ENCODE assay signal across 9 cellular contexts in the genomic region with DNA sequence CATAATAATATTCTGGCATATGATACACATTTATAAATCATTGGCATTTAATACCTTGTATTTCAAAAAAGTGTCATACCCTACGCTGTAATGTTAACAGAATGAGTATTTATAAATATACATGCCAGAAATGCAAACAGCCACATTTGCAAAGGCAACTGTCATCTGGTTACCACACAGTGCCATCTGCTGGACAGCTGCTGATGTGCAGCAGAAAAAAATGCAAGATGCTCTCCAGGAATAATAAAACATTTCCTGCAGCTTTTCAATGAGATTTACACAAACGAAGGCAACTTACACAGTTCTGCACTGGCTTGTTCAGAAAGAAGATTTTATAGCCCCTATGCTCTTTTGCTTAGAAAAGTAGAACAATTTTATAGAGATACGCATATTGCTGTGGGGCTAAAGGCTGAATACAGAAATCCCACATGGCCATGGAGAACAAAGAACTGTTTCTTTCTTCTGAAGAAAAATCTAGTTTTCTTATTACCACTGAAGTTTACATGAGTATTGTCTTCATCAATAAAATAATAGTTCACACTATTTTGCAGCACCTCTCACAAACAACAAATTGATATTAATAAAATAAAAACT.
DNase-seq lines count a peak whose midpoint lies in the region; ATAC-seq and TF ChIP-seq lines count a peak whose summit lies in the region.
"Had no signal": no experiment of that assay in that cellular context is flagged by ENCODE, and none has a peak within 500 bp of the region (broad histone marks: within the 10 kb centered on the region; RNA-seq: fewer than 3 reads in every experiment).

No MANE protein-coding gene starts in this region.

- in situ Hi-C loops in ACHN (cut with HindIII; ENCODE audit: low pct_ligation_motif_present, low pct_unique_long_range_greater_than_20kb, low sequenced_read_pairs) = no loop called here

- no peaks in the 10 kb centered on the region for H3K9me2 ChIP-seq in OCI-LY1 (ENCODE audit: low read depth, low read length)

- H3K4me3 ChIP-seq in HL-60 (replicated peaks; ENCODE audit: insufficient read depth, low read length) (no peak overlapping the region), OCI-LY1 (ENCODE audit: low read depth, low read length, poor library complexity, severe bottlenecking) (no peak overlapping the region), thyroid gland (replicated peaks in 1 of 3) (no peak overlapping the region)
- H3K4me3 ChIP-seq: HAP-1 had no signal

- TF ChIP-seq POLR2A in thyroid gland (IDR thresholded peaks at IDR 0.05) = no peak

- H3K9me3 ChIP-seq in OCI-LY1 (ENCODE audit: low read length) (no peaks in the 10 kb centered on the region), thyroid gland (no peaks in the 10 kb centered on the region)
- H3K9me3 ChIP-seq: HAP-1 had no signal

- H3F3A ChIP-seq in OCI-LY1 (ENCODE audit: insufficient read depth, low read length) = no peaks in the 10 kb centered on the region

- no peak overlapping the region for H3K9ac ChIP-seq in OCI-LY1 (ENCODE audit: low read length)

- H3K4me1 Mint-ChIP-seq in activated T-cell treated with anti-CD3 and anti-CD28 coated beads, Interleukin-2, amount 50 U/mL, for 72 hours (ENCODE audit: low read depth) = peaks cover 6% of the 10 kb centered on the region

- H3K4me3 Mint-ChIP-seq in activated T-cell treated with anti-CD3 and anti-CD28 coated beads, Interleukin-2, amount 50 U/mL, for 72 hours = no peak overlapping the region

- peak; percentile 76 for ATAC-seq in GM18502 (IDR thresholded peaks at IDR 0.05; ENCODE audit: poor library complexity, unreplicated experiment)
- ATAC-seq in activated T-cell treated with anti-CD3 and anti-CD28 coated beads, Interleukin-2, amount 50 U/mL, for 72 hours (replicated peaks in 1 of 2) = no peak

- 22 to 27% methylated on average over 3 of the region's 3 CpGs for WGBS in thyroid gland, 2 donors

- no peaks in the 10 kb centered on the region for H4K20me1 ChIP-seq in OCI-LY1 (ENCODE audit: insufficient read depth, low read length)

- H2AFZ ChIP-seq in OCI-LY1 (ENCODE audit: low read length) = no peak overlapping the region

- TF ChIP-seq CTCF in HL-60 (IDR thresholded peaks at IDR 0.05; ENCODE audit: insufficient read depth, low read length) = peak; percentile 92
- peak; percentile 93 for TF ChIP-seq CTCF in OCI-LY1 (IDR thresholded peaks at IDR 0.05; ENCODE audit: low read length)
- TF ChIP-seq CTCF in thyroid gland (IDR thresholded peaks at IDR 0.05) = peak; percentile 46 to 87 (median 76)

- intact Hi-C loops in thyroid gland (cut with DNase I) = no loop called here

- H3K27me3 ChIP-seq in HL-60 (ENCODE audit: insufficient read depth, poor library complexity, severe bottlenecking) = peaks cover 4% of the 10 kb centered on the region
- H3K27me3 ChIP-seq in OCI-LY1 (ENCODE audit: insufficient read depth, low read length) = no peaks in the 10 kb centered on the region; the same call in 1 of the 2 replicates
- no peaks in the 10 kb centered on the region for H3K27me3 ChIP-seq in thyroid gland

- H3K36me3 ChIP-seq in OCI-LY1 (ENCODE audit: insufficient read depth, low read length) (no peaks in the 10 kb centered on the region), thyroid gland (no peaks in the 10 kb centered on the region)
- H3K36me3 ChIP-seq: HAP-1 had no signal

- H3K4me1 ChIP-seq in OCI-LY1 (ENCODE audit: insufficient read depth, low read length, severe bottlenecking) = no peaks in the 10 kb centered on the region
- H3K4me1 ChIP-seq in thyroid gland = peaks cover 0 to 4% of the 10 kb centered on the region in 2 donors
- H3K4me1 ChIP-seq: HAP-1 had no signal

- peak; percentile 73 for DNase-seq in ACHN
- peak in 1 of 2 experiments; percentile 52 for DNase-seq in HL-60 (ENCODE audit: low read depth in 1 of 2, low spot score in 1 of 2)
- peak; percentile 54 to 66 for DNase-seq in activated T-cell treated with anti-CD3 and anti-CD28 coated beads, Interleukin-2, amount 50 U/mL, for 72 hours
- peak; percentile 23 for DNase-seq in fibroblast of the conjunctiva (ENCODE audit: low read depth)
- DNase-seq in occipital lobe (lab: John Stamatoyannopoulos, UW) = peak; percentile 49
- DNase-seq in thyroid gland = peak; percentile 54 to 68

- peaks cover 22% of the 10 kb centered on the region for H3K27me3 Mint-ChIP-seq in activated T-cell treated with anti-CD3 and anti-CD28 coated beads, Interleukin-2, amount 50 U/mL, for 72 hours (ENCODE audit: low read depth)

- H3K9me3 Mint-ChIP-seq in activated T-cell treated with anti-CD3 and anti-CD28 coated beads, Interleukin-2, amount 50 U/mL, for 72 hours = no peaks in the 10 kb centered on the region

- H3K36me3 Mint-ChIP-seq in activated T-cell treated with anti-CD3 and anti-CD28 coated beads, Interleukin-2, amount 50 U/mL, for 72 hours (ENCODE audit: insufficient read depth in 2 of 2) = no peaks in the 10 kb centered on the region

- H3K27ac Mint-ChIP-seq in activated T-cell treated with anti-CD3 and anti-CD28 coated beads, Interleukin-2, amount 50 U/mL, for 72 hours = no peak overlapping the region

- H3K27ac ChIP-seq in HL-60 (replicated peaks) (no peak overlapping the region), OCI-LY1 (ENCODE audit: low read depth, low read length, poor library complexity, severe bottlenecking) (no peak overlapping the region), thyroid gland (no peak overlapping the region)

- H3K79me2 ChIP-seq in OCI-LY1 (ENCODE audit: insufficient read depth, low read length) = no peaks in the 10 kb centered on the region

- H3K4me2 ChIP-seq in OCI-LY1 (ENCODE audit: low read length) = no peak overlapping the region
